ENCODE assay signal across 1 cellular context in genomic region chr17:82582208-82582607, GRCh38.
TF ChIP-seq lines count a peak whose summit lies in the region.

No MANE protein-coding gene starts in this region.

TF ChIP-seq in HCT116, 20 proteins besides CTCF, POLR2A, EP300 and RAD21 (continued from another document):
- TF ChIP-seq CBX3 (IDR thresholded peaks at IDR 0.05; ENCODE audit: low read depth) (no peak), ZFX (IDR thresholded peaks at IDR 0.05) (no peak), POLR2AphosphoS5 (IDR thresholded peaks at IDR 0.05; ENCODE audit: low read depth, low read length) (no peak), JUND (IDR thresholded peaks at IDR 0.05) (no peak), SP1 (IDR thresholded peaks at IDR 0.05; ENCODE audit: low read depth) (no peak), MAX (IDR thresholded peaks at IDR 0.05) (no peak), ZBTB33 (IDR thresholded peaks at IDR 0.05; ENCODE audit: extremely low read depth, insufficient replicate concordance, low read length) (no peak)
